ENCODE assay signal across 23 cellular contexts in genomic region chr17:56468840-56469239, GRCh38.
"Had no signal": no experiment of that assay in that cellular context is flagged by ENCODE, and none has a peak within 500 bp of the region (broad histone marks: within the 10 kb centered on the region; RNA-seq: fewer than 3 reads in every experiment).

No MANE protein-coding gene starts in this region.

- ATAC-seq: K562, Panc1, PC-3, T-cell had no signal

- H3K4me1 ChIP-seq: SJSA1 had no signal

- H3K4me3 Mint-ChIP-seq: IgD-negative memory B cell, T-cell had no signal

- H3K27me3 ChIP-seq: SJSA1 had no signal

- DNase-seq: Kasumi-1, MM.1S, NCI-H1092 treated with DMSO at 0.1 percent for 48 hours, NCI-H1436, NCI-H187, NCI-H2029, NCI-H2081 treated with DMSO at 0.1 percent for 48 hours, NCI-H2227 treated with DMSO at 0.1 percent for 48 hours, NCI-H524, NCI-H69, NCI-H774, PC-3, Right ventricle myocardium superior, SIG-M5, SW 1271, T-cell had no signal

- H3K36me3 ChIP-seq: SJSA1 had no signal

- H3K27ac Mint-ChIP-seq: IgD-negative memory B cell, T-cell had no signal

- H3K27ac ChIP-seq: HL-60, KMS-11, SJSA1, SK-N-MC had no signal

- H3K4me1 Mint-ChIP-seq: IgD-negative memory B cell, T-cell had no signal

- H3K4me3 ChIP-seq: K562, SJSA1, SK-N-MC had no signal

- H3K9me3 ChIP-seq: SJSA1 had no signal

- H3K36me3 Mint-ChIP-seq: IgD-negative memory B cell, T-cell had no signal
